Comparison of ENCODE assay signal across 22 cellular contexts in the genomic region with DNA sequence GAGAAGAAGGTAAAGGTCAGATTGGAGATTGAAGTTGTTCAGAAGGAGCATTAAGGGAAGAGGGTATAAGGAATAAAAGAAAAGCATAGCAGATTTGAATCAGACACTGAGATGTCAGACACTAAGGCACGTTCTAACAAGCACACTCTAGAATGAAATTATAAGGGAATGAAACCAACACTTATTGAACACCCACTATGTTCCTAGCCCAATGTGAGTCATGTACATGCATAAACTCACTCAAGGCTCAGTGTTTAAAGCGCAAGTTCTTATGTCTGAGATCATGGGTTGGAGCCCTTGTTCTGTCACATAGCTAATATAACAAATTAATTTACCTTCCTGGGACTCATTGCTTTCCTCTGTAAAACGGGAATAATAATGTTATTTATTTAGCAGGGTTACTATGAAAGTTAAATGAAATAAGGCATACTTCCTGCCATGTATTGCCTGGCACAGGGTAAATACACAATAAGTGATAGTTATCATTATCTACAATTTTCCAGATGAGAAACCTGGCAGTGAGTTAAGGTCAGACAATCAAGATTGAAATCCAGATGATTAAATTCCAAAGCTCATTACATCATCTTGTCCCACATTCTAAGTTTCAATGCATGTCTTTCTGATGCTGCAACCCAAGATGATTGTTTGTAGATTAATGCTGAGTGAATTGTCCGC.
"Had no signal": no experiment of that assay in that cellular context is flagged by ENCODE, and none has a peak within 500 bp of the region (broad histone marks: within the 10 kb centered on the region; RNA-seq: fewer than 3 reads in every experiment).

No MANE protein-coding gene starts in this region.

- H3K4me3 ChIP-seq: body of pancreas, esophagus muscularis mucosa, heart right ventricle, left lung, lung, ovary, sigmoid colon, thoracic aorta, uterus had no signal

- H3K9me3 ChIP-seq: body of pancreas, esophagus muscularis mucosa, heart right ventricle, left lung, ovary, sigmoid colon, thoracic aorta, uterus had no signal

- H3K27me3 ChIP-seq: body of pancreas, esophagus muscularis mucosa, heart right ventricle, left lung, ovary, sigmoid colon, uterus had no signal

- H3K36me3 ChIP-seq: esophagus muscularis mucosa, heart right ventricle, left lung, ovary, sigmoid colon, thoracic aorta, uterus had no signal

- FAIRE-seq: endothelial cell of umbilical vein, small intestine had no signal

- ATAC-seq: activated CD8-positive, alpha-beta memory T cell treated with anti-CD3 and anti-CD28 coated beads, Interleukin-2, amount 10 ng/mL, durations not matched to agents 7 days and 5 days; activated CD8-positive, alpha-beta T cell treated with anti-CD3 and anti-CD28 coated beads, Interleukin-2, amount 10 ng/mL, durations not matched to agents 7 days and 5 days; body of pancreas; heart right ventricle; left lung; stimulated activated effector memory CD8-positive, alpha-beta T cell treated with anti-CD3 and anti-CD28 coated beads, Interleukin-12 subunit alpha, Interleukin-12 subunit beta, amount 100 ng/mL, for 72 hours had no signal

- H3K4me1 ChIP-seq: body of pancreas, esophagus muscularis mucosa, heart right ventricle, left lung, sigmoid colon, uterus had no signal

- H3K27ac ChIP-seq: body of pancreas, esophagus muscularis mucosa, heart right ventricle, left lung, ovary, sigmoid colon, thoracic aorta, uterus had no signal

- DNase-seq: activated B cell treated with CpG ODN at 0.5 μM for 24 hours; activated CD8-positive, alpha-beta memory T cell treated with anti-CD3 and anti-CD28 coated beads, Interleukin-2, amount 10 ng/mL, durations not matched to agents 7 days and 5 days; activated CD8-positive, alpha-beta T cell treated with anti-CD3 and anti-CD28 coated beads, Interleukin-2, amount 10 ng/mL, durations not matched to agents 7 days and 5 days; activated T-cell treated with anti-CD3 and anti-CD28 coated beads, Interleukin-2, amount 50 U/mL, for 48 hours; body of pancreas; foreskin melanocyte; heart right ventricle; left lung; naive B cell; ovary; retina; sigmoid colon; small intestine; stimulated activated CD4-positive, alpha-beta T cell treated with anti-CD3 and anti-CD28 coated beads, Interleukin-4, amount 100 ng/mL, for 24 hours; T-helper 2 cell; trophoblast cell; uterus had no signal
